In the genomic region with DNA sequence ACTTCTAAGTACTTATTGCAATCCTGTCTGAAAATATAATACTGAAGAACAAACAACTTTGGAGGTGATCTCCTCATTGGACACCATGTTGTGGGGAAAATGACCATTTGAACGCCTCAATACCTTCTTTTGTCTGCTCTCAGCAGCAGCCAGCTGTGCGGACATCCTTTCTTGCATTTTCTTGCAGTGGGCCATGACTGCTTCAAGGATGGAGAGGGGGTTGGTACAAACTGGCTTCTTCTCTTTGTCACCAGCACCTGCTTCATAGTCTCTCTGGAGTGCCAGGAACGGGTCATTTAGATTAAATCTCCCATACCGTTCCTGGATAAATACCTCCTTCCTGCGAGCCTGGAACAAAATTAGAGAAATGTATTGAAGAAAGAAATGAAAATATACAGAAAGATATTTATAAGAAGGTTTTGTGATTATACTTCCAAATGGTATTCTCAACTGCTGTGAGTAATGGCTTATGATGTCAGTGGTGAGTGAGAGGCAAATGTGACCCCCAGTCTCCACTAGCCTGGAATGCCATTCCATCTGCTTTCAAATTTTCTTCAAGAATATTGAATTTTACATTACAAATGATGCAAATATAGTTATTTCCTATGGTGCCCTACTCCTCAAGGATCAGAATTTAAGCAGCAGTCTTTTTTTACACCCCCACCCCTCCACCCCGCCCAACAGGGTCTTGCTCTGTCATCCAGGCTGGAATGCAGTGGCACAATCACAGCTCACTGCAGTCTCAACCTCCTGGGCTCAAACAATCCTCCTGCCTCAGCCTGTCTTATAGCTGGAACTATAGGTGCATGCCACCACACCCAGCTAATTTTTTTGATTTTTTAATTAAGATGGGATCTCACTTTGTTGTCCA, we compare ENCODE assay signal across 1 cellular context.
TF ChIP-seq lines count a peak whose summit lies in the region.

No MANE protein-coding gene starts in this region.

TF ChIP-seq in WTC11, 78 proteins besides CTCF, POLR2A, EP300 and RAD21 (continued from another document and continues in another):
- TF ChIP-seq, protein P1, sequence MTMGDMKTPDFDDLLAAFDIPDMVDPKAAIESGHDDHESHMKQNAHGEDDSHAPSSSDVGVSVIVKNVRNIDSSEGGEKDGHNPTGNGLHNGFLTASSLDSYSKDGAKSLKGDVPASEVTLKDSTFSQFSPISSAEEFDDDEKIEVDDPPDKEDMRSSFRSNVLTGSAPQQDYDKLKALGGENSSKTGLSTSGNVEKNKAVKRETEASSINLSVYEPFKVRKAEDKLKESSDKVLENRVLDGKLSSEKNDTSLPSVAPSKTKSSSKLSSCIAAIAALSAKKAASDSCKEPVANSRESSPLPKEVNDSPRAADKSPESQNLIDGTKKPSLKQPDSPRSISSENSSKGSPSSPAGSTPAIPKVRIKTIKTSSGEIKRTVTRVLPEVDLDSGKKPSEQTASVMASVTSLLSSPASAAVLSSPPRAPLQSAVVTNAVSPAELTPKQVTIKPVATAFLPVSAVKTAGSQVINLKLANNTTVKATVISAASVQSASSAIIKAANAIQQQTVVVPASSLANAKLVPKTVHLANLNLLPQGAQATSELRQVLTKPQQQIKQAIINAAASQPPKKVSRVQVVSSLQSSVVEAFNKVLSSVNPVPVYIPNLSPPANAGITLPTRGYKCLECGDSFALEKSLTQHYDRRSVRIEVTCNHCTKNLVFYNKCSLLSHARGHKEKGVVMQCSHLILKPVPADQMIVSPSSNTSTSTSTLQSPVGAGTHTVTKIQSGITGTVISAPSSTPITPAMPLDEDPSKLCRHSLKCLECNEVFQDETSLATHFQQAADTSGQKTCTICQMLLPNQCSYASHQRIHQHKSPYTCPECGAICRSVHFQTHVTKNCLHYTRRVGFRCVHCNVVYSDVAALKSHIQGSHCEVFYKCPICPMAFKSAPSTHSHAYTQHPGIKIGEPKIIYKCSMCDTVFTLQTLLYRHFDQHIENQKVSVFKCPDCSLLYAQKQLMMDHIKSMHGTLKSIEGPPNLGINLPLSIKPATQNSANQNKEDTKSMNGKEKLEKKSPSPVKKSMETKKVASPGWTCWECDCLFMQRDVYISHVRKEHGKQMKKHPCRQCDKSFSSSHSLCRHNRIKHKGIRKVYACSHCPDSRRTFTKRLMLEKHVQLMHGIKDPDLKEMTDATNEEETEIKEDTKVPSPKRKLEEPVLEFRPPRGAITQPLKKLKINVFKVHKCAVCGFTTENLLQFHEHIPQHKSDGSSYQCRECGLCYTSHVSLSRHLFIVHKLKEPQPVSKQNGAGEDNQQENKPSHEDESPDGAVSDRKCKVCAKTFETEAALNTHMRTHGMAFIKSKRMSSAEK (CRISPR knock-in tag; IDR thresholded peaks at IDR 0.05; ENCODE audit: borderline replicate concordance), result no peak
- TF ChIP-seq AR (CRISPR knock-in tag; IDR thresholded peaks at IDR 0.05), result peak; percentile 78; the same call in 1 of the 2 replicates
- no peak for TF ChIP-seq TP53 (CRISPR knock-in tag; IDR thresholded peaks at IDR 0.05)
- TF ChIP-seq PRRX2 (CRISPR knock-in tag; IDR thresholded peaks at IDR 0.05), result peak; percentile 47; the same call in 1 of the 2 replicates
- peak; percentile 83; the same call in 1 of the 2 replicates for TF ChIP-seq FOXP4 (CRISPR knock-in tag; IDR thresholded peaks at IDR 0.05)
- no peak for TF ChIP-seq ETV6 (CRISPR knock-in tag; IDR thresholded peaks at IDR 0.05)
- TF ChIP-seq, protein P2, sequence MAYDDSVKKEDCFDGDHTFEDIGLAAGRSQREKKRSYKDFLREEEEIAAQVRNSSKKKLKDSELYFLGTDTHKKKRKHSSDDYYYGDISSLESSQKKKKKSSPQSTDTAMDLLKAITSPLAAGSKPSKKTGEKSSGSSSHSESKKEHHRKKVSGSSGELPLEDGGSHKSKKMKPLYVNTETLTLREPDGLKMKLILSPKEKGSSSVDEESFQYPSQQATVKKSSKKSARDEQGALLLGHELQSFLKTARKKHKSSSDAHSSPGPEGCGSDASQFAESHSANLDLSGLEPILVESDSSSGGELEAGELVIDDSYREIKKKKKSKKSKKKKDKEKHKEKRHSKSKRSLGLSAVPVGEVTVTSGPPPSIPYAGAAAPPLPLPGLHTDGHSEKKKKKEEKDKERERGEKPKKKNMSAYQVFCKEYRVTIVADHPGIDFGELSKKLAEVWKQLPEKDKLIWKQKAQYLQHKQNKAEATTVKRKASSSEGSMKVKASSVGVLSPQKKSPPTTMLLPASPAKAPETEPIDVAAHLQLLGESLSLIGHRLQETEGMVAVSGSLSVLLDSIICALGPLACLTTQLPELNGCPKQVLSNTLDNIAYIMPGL (CRISPR knock-in tag; IDR thresholded peaks at IDR 0.05), result no peak
- peak; percentile 87; the same call in 1 of the 2 replicates for TF ChIP-seq TEAD1 (CRISPR knock-in tag; IDR thresholded peaks at IDR 0.05)
- TF ChIP-seq TEAD4 (CRISPR knock-in tag; IDR thresholded peaks at IDR 0.05), result no peak
- no peak for TF ChIP-seq IRF2 (CRISPR knock-in tag; IDR thresholded peaks at IDR 0.05; ENCODE audit: borderline replicate concordance, low read depth)
- TF ChIP-seq, protein P3, sequence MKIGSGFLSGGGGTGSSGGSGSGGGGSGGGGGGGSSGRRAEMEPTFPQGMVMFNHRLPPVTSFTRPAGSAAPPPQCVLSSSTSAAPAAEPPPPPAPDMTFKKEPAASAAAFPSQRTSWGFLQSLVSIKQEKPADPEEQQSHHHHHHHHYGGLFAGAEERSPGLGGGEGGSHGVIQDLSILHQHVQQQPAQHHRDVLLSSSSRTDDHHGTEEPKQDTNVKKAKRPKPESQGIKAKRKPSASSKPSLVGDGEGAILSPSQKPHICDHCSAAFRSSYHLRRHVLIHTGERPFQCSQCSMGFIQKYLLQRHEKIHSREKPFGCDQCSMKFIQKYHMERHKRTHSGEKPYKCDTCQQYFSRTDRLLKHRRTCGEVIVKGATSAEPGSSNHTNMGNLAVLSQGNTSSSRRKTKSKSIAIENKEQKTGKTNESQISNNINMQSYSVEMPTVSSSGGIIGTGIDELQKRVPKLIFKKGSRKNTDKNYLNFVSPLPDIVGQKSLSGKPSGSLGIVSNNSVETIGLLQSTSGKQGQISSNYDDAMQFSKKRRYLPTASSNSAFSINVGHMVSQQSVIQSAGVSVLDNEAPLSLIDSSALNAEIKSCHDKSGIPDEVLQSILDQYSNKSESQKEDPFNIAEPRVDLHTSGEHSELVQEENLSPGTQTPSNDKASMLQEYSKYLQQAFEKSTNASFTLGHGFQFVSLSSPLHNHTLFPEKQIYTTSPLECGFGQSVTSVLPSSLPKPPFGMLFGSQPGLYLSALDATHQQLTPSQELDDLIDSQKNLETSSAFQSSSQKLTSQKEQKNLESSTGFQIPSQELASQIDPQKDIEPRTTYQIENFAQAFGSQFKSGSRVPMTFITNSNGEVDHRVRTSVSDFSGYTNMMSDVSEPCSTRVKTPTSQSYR (CRISPR knock-in tag; IDR thresholded peaks at IDR 0.05), result peak; percentile 91
- no peak for TF ChIP-seq SP1 (CRISPR knock-in tag; conservative IDR thresholded peaks at IDR 0.05)
- TF ChIP-seq ZNF416 (CRISPR knock-in tag; IDR thresholded peaks at IDR 0.05), result no peak
- TF ChIP-seq STAT6 (CRISPR knock-in tag; conservative IDR thresholded peaks at IDR 0.05; ENCODE audit: low read depth), result no peak
- TF ChIP-seq, protein P4, sequence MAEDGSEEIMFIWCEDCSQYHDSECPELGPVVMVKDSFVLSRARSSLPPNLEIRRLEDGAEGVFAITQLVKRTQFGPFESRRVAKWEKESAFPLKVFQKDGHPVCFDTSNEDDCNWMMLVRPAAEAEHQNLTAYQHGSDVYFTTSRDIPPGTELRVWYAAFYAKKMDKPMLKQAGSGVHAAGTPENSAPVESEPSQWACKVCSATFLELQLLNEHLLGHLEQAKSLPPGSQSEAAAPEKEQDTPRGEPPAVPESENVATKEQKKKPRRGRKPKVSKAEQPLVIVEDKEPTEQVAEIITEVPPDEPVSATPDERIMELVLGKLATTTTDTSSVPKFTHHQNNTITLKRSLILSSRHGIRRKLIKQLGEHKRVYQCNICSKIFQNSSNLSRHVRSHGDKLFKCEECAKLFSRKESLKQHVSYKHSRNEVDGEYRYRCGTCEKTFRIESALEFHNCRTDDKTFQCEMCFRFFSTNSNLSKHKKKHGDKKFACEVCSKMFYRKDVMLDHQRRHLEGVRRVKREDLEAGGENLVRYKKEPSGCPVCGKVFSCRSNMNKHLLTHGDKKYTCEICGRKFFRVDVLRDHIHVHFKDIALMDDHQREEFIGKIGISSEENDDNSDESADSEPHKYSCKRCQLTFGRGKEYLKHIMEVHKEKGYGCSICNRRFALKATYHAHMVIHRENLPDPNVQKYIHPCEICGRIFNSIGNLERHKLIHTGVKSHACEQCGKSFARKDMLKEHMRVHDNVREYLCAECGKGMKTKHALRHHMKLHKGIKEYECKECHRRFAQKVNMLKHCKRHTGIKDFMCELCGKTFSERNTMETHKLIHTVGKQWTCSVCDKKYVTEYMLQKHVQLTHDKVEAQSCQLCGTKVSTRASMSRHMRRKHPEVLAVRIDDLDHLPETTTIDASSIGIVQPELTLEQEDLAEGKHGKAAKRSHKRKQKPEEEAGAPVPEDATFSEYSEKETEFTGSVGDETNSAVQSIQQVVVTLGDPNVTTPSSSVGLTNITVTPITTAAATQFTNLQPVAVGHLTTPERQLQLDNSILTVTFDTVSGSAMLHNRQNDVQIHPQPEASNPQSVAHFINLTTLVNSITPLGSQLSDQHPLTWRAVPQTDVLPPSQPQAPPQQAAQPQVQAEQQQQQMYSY (CRISPR knock-in tag; IDR thresholded peaks at IDR 0.05), result no peak
- TF ChIP-seq RORB (CRISPR knock-in tag; IDR thresholded peaks at IDR 0.05), result no peak
- TF ChIP-seq, protein P5, sequence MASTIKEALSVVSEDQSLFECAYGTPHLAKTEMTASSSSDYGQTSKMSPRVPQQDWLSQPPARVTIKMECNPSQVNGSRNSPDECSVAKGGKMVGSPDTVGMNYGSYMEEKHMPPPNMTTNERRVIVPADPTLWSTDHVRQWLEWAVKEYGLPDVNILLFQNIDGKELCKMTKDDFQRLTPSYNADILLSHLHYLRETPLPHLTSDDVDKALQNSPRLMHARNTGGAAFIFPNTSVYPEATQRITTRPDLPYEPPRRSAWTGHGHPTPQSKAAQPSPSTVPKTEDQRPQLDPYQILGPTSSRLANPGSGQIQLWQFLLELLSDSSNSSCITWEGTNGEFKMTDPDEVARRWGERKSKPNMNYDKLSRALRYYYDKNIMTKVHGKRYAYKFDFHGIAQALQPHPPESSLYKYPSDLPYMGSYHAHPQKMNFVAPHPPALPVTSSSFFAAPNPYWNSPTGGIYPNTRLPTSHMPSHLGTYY (CRISPR knock-in tag; IDR thresholded peaks at IDR 0.05), result 0 out of 2 replicates have a peak, but pooled peaks have one; percentile 8
- TF ChIP-seq, protein P6, sequence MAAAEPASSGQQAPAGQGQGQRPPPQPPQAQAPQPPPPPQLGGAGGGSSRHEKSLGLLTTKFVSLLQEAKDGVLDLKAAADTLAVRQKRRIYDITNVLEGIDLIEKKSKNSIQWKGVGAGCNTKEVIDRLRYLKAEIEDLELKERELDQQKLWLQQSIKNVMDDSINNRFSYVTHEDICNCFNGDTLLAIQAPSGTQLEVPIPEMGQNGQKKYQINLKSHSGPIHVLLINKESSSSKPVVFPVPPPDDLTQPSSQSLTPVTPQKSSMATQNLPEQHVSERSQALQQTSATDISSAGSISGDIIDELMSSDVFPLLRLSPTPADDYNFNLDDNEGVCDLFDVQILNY (CRISPR knock-in tag; IDR thresholded peaks at IDR 0.05), result no peak
- no peak for TF ChIP-seq E2F4 (CRISPR knock-in tag; IDR thresholded peaks at IDR 0.05; ENCODE audit: borderline replicate concordance, low read depth)
